1 cellular context compared by ENCODE assay signal in genomic region chr10:95808705-95809308, GRCh38. TPM values are rescaled to one million over a fixed set of nuclear protein-coding genes. Genes with fewer than 3 reads are reported as not detected.
"Had no signal": no experiment of that assay in that cellular context is flagged by ENCODE, and none has a peak within 500 bp of the region (broad histone marks: within the 10 kb centered on the region; RNA-seq: fewer than 3 reads in every experiment).

No MANE protein-coding gene starts in this region.

RNA-seq across cellular contexts. Expression of gene ENTPD1, which starts 52.8 kb away (rescaled TPM):
- total RNA-seq: bronchial epithelial cell had no signal
